Comparison of ENCODE assay signal across 29 cellular contexts in the genomic region with DNA sequence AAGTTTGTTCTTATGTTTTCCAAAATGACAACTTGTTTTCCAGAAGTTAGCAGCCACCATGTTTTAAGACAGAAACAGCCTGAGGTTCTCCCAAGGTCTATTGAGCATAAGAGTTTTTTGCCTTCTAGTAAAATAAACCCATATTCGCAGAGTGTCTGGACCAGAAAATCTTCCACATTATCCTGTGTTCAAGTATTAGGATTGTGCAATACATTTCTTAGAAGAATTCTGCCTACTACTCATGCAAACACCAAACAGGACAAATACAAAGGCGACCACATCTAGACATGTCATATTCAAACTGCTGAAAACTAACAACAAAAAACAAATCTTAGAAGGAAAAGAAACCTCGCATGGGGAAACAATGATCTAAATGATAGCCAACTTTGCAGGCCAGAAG.
"Had no signal": no experiment of that assay in that cellular context is flagged by ENCODE, and none has a peak within 500 bp of the region (broad histone marks: within the 10 kb centered on the region; RNA-seq: fewer than 3 reads in every experiment).

No MANE protein-coding gene starts in this region.

- H3K36me3 Mint-ChIP-seq: activated CD4-positive, alpha-beta memory T cell treated with anti-CD3 and anti-CD28 coated beads for 36 hours had no signal

- H3K4me3 ChIP-seq: ascending aorta, cardiac muscle cell, Peyer's patch, SJSA1 had no signal

- ATAC-seq: PC-3, T-helper 17 cell had no signal

- H3K9me3 ChIP-seq: ascending aorta, Peyer's patch, SJSA1, SK-N-SH had no signal

- H3K9me3 Mint-ChIP-seq: central memory CD8-positive, alpha-beta T cell had no signal

- H3K4me3 Mint-ChIP-seq: activated CD4-positive, alpha-beta memory T cell treated with anti-CD3 and anti-CD28 coated beads for 36 hours; activated naive CD8-positive, alpha-beta T cell treated with anti-CD3 and anti-CD28 coated beads for 36 hours; activated T-cell treated with anti-CD3 and anti-CD28 coated beads, Interleukin-2, amount 50 U/mL, for 24 hours; central memory CD8-positive, alpha-beta T cell; T-helper 17 cell had no signal

- DNase-seq: activated CD4-positive, alpha-beta memory T cell treated with anti-CD3 and anti-CD28 coated beads for 36 hours; activated CD4-positive, alpha-beta T cell treated with anti-CD3 and anti-CD28 coated beads, Interleukin-2, amount 50 U/mL, for 1 hour; activated effector memory CD4-positive, alpha-beta T cell treated with anti-CD3 and anti-CD28 coated beads, Interleukin-2, amount 50 U/mL, for 16 hours; activated naive CD4-positive, alpha-beta T cell; activated naive CD4-positive, alpha-beta T cell treated with anti-CD3 and anti-CD28 coated beads, Interleukin-2, amount 50 U/mL, for 16 hours; activated naive CD8-positive, alpha-beta T cell treated with anti-CD3 and anti-CD28 coated beads for 36 hours; activated T-cell treated with anti-CD3 and anti-CD28 coated beads, Interleukin-2, amount 50 U/mL, for 24 hours; amygdala; MM.1S; MV-4-11; NCI-H1092; NCI-H1436 treated with DMSO at 0.1 percent for 48 hours; NCI-H1694 treated with DMSO at 0.1 percent for 48 hours; NCI-H2029; NCI-H345; NCI-H524 treated with DMSO at 0.1 percent for 48 hours; PC-3; Peyer's patch; RPMI8226; SHP77 treated with DMSO at 0.1 percent for 48 hours; SK-N-SH; T-helper 17 cell; T-helper 9 cell had no signal

- H3K4me1 Mint-ChIP-seq: central memory CD8-positive, alpha-beta T cell; T-helper 17 cell had no signal

- H3K36me3 ChIP-seq: ascending aorta, cardiac muscle cell, Peyer's patch, SJSA1 had no signal

- H3K4me2 ChIP-seq: KMS-11, SK-N-SH had no signal

- H3K27me3 Mint-ChIP-seq: activated T-cell treated with anti-CD3 and anti-CD28 coated beads, Interleukin-2, amount 50 U/mL, for 24 hours had no signal

- H3K27ac Mint-ChIP-seq: activated CD4-positive, alpha-beta memory T cell treated with anti-CD3 and anti-CD28 coated beads for 36 hours; activated naive CD8-positive, alpha-beta T cell treated with anti-CD3 and anti-CD28 coated beads for 36 hours; activated T-cell treated with anti-CD3 and anti-CD28 coated beads, Interleukin-2, amount 50 U/mL, for 24 hours; T-helper 17 cell had no signal

- H3K9ac ChIP-seq: KMS-11, SK-N-SH had no signal

- H3K4me1 ChIP-seq: ascending aorta, Peyer's patch, SJSA1 had no signal

- H3K27me3 ChIP-seq: ascending aorta, cardiac muscle cell, Peyer's patch, SJSA1 had no signal

- H3K27ac ChIP-seq: ascending aorta, cardiac muscle cell, KMS-11, Peyer's patch, SJSA1, VCaP had no signal
